In the genomic region with DNA sequence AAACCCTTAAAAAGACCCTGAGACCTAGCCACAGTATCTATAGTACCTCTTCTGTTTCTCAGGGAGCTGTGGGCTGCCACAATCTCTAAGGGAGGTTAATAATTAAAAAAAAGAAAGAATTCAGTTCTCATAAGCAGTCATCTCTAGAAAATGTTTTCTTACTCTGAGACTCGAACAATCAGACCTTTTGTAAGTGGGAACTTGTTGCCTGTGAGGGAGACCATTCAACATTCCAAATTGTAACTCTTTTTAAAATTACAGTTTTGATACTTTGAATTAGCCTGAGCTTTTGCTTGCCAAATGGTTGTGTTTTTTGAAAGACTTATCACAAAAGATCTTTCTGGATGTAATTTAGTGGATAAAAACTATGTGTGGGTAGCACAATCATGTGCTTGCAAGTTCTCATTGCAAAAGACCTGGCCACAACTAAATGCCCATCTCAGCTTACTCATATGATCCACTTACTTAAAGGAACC, we compare ENCODE assay signal across 1 cellular context.
TF ChIP-seq lines count a peak whose summit lies in the region.

No MANE protein-coding gene starts in this region.

TF ChIP-seq in GM12878, 131 proteins besides CTCF, POLR2A, EP300 and RAD21 (continued from another document):
- TF ChIP-seq, protein P1, sequence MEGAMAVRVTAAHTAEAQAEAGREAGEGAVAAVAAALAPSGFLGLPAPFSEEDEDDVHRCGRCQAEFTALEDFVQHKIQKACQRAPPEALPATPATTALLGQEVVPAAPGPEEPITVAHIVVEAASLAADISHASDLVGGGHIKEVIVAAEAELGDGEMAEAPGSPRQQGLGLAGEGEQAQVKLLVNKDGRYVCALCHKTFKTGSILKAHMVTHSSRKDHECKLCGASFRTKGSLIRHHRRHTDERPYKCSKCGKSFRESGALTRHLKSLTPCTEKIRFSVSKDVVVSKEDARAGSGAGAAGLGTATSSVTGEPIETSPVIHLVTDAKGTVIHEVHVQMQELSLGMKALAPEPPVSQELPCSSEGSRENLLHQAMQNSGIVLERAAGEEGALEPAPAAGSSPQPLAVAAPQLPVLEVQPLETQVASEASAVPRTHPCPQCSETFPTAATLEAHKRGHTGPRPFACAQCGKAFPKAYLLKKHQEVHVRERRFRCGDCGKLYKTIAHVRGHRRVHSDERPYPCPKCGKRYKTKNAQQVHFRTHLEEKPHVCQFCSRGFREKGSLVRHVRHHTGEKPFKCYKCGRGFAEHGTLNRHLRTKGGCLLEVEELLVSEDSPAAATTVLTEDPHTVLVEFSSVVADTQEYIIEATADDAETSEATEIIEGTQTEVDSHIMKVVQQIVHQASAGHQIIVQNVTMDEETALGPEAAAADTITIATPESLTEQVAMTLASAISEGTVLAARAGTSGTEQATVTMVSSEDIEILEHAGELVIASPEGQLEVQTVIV (IDR thresholded peaks at IDR 0.05; ENCODE audit: borderline replicate concordance, partially characterized antibody): no peak
- TF ChIP-seq, protein P2, sequence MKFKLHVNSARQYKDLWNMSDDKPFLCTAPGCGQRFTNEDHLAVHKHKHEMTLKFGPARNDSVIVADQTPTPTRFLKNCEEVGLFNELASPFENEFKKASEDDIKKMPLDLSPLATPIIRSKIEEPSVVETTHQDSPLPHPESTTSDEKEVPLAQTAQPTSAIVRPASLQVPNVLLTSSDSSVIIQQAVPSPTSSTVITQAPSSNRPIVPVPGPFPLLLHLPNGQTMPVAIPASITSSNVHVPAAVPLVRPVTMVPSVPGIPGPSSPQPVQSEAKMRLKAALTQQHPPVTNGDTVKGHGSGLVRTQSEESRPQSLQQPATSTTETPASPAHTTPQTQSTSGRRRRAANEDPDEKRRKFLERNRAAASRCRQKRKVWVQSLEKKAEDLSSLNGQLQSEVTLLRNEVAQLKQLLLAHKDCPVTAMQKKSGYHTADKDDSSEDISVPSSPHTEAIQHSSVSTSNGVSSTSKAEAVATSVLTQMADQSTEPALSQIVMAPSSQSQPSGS (IDR thresholded peaks at IDR 0.05; ENCODE audit: low read length): peak; percentile 33; the same call in 1 of the 2 replicates
- peak; percentile 42; the same call in 1 of the 2 replicates for TF ChIP-seq BCL11A (IDR thresholded peaks at IDR 0.05; ENCODE audit: low read depth, low read length)
- TF ChIP-seq NBN (IDR thresholded peaks at IDR 0.05): 0 out of 2 replicates have a peak, but pooled peaks have one; percentile 34
- 0 out of 4 replicates have a peak, but pooled peaks of 1 of the 2 experiments have one; percentile 9 for TF ChIP-seq IKZF2 (IDR thresholded peaks at IDR 0.05)
- TF ChIP-seq, protein P3, sequence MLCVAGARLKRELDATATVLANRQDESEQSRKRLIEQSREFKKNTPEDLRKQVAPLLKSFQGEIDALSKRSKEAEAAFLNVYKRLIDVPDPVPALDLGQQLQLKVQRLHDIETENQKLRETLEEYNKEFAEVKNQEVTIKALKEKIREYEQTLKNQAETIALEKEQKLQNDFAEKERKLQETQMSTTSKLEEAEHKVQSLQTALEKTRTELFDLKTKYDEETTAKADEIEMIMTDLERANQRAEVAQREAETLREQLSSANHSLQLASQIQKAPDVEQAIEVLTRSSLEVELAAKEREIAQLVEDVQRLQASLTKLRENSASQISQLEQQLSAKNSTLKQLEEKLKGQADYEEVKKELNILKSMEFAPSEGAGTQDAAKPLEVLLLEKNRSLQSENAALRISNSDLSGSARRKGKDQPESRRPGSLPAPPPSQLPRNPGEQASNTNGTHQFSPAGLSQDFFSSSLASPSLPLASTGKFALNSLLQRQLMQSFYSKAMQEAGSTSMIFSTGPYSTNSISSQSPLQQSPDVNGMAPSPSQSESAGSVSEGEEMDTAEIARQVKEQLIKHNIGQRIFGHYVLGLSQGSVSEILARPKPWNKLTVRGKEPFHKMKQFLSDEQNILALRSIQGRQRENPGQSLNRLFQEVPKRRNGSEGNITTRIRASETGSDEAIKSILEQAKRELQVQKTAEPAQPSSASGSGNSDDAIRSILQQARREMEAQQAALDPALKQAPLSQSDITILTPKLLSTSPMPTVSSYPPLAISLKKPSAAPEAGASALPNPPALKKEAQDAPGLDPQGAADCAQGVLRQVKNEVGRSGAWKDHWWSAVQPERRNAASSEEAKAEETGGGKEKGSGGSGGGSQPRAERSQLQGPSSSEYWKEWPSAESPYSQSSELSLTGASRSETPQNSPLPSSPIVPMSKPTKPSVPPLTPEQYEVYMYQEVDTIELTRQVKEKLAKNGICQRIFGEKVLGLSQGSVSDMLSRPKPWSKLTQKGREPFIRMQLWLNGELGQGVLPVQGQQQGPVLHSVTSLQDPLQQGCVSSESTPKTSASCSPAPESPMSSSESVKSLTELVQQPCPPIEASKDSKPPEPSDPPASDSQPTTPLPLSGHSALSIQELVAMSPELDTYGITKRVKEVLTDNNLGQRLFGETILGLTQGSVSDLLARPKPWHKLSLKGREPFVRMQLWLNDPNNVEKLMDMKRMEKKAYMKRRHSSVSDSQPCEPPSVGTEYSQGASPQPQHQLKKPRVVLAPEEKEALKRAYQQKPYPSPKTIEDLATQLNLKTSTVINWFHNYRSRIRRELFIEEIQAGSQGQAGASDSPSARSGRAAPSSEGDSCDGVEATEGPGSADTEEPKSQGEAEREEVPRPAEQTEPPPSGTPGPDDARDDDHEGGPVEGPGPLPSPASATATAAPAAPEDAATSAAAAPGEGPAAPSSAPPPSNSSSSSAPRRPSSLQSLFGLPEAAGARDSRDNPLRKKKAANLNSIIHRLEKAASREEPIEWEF (IDR thresholded peaks at IDR 0.05; ENCODE audit: insufficient replicate concordance, low read depth, low read length): peak; percentile 93
- no peak for TF ChIP-seq BACH1 (IDR thresholded peaks at IDR 0.05; ENCODE audit: borderline replicate concordance)
- TF ChIP-seq LARP7 (IDR thresholded peaks at IDR 0.05): no peak
- 0 out of 2 replicates have a peak, but pooled peaks have one; percentile 11 for TF ChIP-seq RAD51 (IDR thresholded peaks at IDR 0.05)
- TF ChIP-seq RCOR1 (conservative IDR thresholded peaks at IDR 0.05; ENCODE audit: low read depth, low read length): no peak
- TF ChIP-seq MEF2B (IDR thresholded peaks at IDR 0.05; ENCODE audit: partially characterized antibody, poor library complexity, severe bottlenecking): peak; percentile 90
- peak; percentile 82 for TF ChIP-seq SMAD1 (IDR thresholded peaks at IDR 0.05; ENCODE audit: low read depth, partially characterized antibody)
- TF ChIP-seq RUNX3 (IDR thresholded peaks at IDR 0.05; ENCODE audit: low read length): peak; percentile 9; the same call in 1 of the 2 replicates
- TF ChIP-seq ATF7 (IDR thresholded peaks at IDR 0.05; ENCODE audit: low read depth): peak; percentile 29; the same call in 1 of the 2 replicates
- TF ChIP-seq ZNF384 (IDR thresholded peaks at IDR 0.05; ENCODE audit: borderline replicate concordance, low read depth, low read length): peak; percentile 72
- TF ChIP-seq ZNF274 (IDR thresholded peaks at IDR 0.05; ENCODE audit: insufficient read depth, insufficient read length): no peak
- TF ChIP-seq EGR1 (IDR thresholded peaks at IDR 0.05; ENCODE audit: borderline replicate concordance in 1 of 2, low read depth in 2 of 2, low read length in 2 of 2): no peak
- TF ChIP-seq, protein P4, sequence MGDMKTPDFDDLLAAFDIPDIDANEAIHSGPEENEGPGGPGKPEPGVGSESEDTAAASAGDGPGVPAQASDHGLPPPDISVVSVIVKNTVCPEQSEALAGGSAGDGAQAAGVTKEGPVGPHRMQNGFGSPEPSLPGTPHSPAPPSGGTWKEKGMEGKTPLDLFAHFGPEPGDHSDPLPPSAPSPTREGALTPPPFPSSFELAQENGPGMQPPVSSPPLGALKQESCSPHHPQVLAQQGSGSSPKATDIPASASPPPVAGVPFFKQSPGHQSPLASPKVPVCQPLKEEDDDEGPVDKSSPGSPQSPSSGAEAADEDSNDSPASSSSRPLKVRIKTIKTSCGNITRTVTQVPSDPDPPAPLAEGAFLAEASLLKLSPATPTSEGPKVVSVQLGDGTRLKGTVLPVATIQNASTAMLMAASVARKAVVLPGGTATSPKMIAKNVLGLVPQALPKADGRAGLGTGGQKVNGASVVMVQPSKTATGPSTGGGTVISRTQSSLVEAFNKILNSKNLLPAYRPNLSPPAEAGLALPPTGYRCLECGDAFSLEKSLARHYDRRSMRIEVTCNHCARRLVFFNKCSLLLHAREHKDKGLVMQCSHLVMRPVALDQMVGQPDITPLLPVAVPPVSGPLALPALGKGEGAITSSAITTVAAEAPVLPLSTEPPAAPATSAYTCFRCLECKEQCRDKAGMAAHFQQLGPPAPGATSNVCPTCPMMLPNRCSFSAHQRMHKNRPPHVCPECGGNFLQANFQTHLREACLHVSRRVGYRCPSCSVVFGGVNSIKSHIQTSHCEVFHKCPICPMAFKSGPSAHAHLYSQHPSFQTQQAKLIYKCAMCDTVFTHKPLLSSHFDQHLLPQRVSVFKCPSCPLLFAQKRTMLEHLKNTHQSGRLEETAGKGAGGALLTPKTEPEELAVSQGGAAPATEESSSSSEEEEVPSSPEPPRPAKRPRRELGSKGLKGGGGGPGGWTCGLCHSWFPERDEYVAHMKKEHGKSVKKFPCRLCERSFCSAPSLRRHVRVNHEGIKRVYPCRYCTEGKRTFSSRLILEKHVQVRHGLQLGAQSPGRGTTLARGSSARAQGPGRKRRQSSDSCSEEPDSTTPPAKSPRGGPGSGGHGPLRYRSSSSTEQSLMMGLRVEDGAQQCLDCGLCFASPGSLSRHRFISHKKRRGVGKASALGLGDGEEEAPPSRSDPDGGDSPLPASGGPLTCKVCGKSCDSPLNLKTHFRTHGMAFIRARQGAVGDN (IDR thresholded peaks at IDR 0.05): no peak
- peak; percentile 29; the same call in 1 of the 2 replicates for TF ChIP-seq JUND (IDR thresholded peaks at IDR 0.05; ENCODE audit: low read depth, low read length)
- no peak for TF ChIP-seq NFIC (IDR thresholded peaks at IDR 0.05; ENCODE audit: low read depth, low read length)
- no peak for TF ChIP-seq CEBPB (IDR thresholded peaks at IDR 0.05; ENCODE audit: borderline replicate concordance in 1 of 2, low read depth in 2 of 2, low read length in 2 of 2)
- 0 out of 2 replicates have a peak, but pooled peaks have one; percentile 9 for TF ChIP-seq SMARCA5 (IDR thresholded peaks at IDR 0.05)
- TF ChIP-seq MTA2 (IDR thresholded peaks at IDR 0.05; ENCODE audit: low read depth): peak; percentile 54
- TF ChIP-seq HCFC1 (IDR thresholded peaks at IDR 0.05; ENCODE audit: low read length): no peak
- TF ChIP-seq DPF2 (IDR thresholded peaks at IDR 0.05): peak; percentile 70
- 0 out of 2 replicates have a peak, but pooled peaks have one; percentile 31 for TF ChIP-seq ZNF207 (IDR thresholded peaks at IDR 0.05; ENCODE audit: borderline replicate concordance)
- TF ChIP-seq, protein P5, sequence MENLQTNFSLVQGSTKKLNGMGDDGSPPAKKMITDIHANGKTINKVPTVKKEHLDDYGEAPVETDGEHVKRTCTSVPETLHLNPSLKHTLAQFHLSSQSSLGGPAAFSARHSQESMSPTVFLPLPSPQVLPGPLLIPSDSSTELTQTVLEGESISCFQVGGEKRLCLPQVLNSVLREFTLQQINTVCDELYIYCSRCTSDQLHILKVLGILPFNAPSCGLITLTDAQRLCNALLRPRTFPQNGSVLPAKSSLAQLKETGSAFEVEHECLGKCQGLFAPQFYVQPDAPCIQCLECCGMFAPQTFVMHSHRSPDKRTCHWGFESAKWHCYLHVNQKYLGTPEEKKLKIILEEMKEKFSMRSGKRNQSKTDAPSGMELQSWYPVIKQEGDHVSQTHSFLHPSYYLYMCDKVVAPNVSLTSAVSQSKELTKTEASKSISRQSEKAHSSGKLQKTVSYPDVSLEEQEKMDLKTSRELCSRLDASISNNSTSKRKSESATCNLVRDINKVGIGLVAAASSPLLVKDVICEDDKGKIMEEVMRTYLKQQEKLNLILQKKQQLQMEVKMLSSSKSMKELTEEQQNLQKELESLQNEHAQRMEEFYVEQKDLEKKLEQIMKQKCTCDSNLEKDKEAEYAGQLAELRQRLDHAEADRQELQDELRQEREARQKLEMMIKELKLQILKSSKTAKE (IDR thresholded peaks at IDR 0.05; ENCODE audit: low read depth, poor library complexity, severe bottlenecking): no peak
TF ChIP-seq in GM12878: peak in this region for 17.
